Comparison of ENCODE assay signal across 21 cellular contexts in genomic region chr6:170257376-170257775, GRCh38. TPM values are rescaled to one million over a fixed set of nuclear protein-coding genes. Genes with fewer than 3 reads are reported as not detected.
DNase-seq lines count a peak whose midpoint lies in the region; ATAC-seq and TF ChIP-seq lines count a peak whose summit lies in the region.
"Had no signal": no experiment of that assay in that cellular context is flagged by ENCODE, and none has a peak within 500 bp of the region (broad histone marks: within the 10 kb centered on the region; RNA-seq: fewer than 3 reads in every experiment).

No MANE protein-coding gene starts in this region.

- no peak for TF ChIP-seq CTCF in right atrium auricular region (IDR thresholded peaks at IDR 0.05)

- WGBS in aorta, 2 donors = 72 to 77% methylated on average over 4 of the region's 4 CpGs

- ATAC-seq in left cardiac atrium (no peak), aorta (ENCODE audit: low FRiP score) (no peak), GM21390 (IDR thresholded peaks at IDR 0.05; ENCODE audit: unreplicated experiment) (no peak)
- ATAC-seq: SK-N-SH treated with all-trans-retinoic acid at 6 μM for 48 hours, T-cell had no signal

- intact Hi-C loops in left cardiac atrium (cut with DNase I) = no loop called here
- intact Hi-C loops in aorta (cut with DNase I) = no loop called here

- H3K9me3 ChIP-seq in right atrium auricular region (no peaks in the 10 kb centered on the region), aorta (ENCODE audit: control insufficient read depth, low read length) (no peaks in the 10 kb centered on the region)

- H3K27ac ChIP-seq in right atrium auricular region (no peak overlapping the region), aorta (ENCODE audit: low read depth in 1 of 2, low read length in 2 of 2) (no peak overlapping the region)

- H3K36me3 ChIP-seq in right atrium auricular region (no peaks in the 10 kb centered on the region), aorta (ENCODE audit: control insufficient read depth in 1 of 2, insufficient read depth in 2 of 2, low read length in 1 of 2) (no peaks in the 10 kb centered on the region)

- H3K4me1 ChIP-seq in right atrium auricular region = no peaks in the 10 kb centered on the region
- no peaks in the 10 kb centered on the region for H3K4me1 ChIP-seq in aorta (ENCODE audit: control insufficient read depth in 1 of 2, insufficient read depth in 2 of 2, low read length in 2 of 2)

- DNase-seq in left cardiac atrium (peak; percentile 5), right atrium auricular region (ENCODE audit: low spot score) (no peak), NCI-H774 (lab: John Stamatoyannopoulos, UW) (peak; percentile 21), myocyte (ENCODE audit: low read depth) (peak; percentile 92), aorta (peak; percentile 17 to 37), NCI-H345 treated with DMSO at 0.1 percent for 48 hours (lab: John Stamatoyannopoulos, UW; ENCODE audit: unreplicated experiment) (no peak)
- DNase-seq: ACHN, COR-L47, DMS153, EL, MV-4-11, NCI-H1417, NCI-H187 treated with DMSO at 0.1 percent for 48 hours, NCI-H446, NCI-H526 treated with DMSO at 0.1 percent for 48 hours, SHP77 treated with DMSO at 0.1 percent for 48 hours, T-cell had no signal

- H3K4me3 ChIP-seq in right atrium auricular region (no peak overlapping the region), aorta (ENCODE audit: low read length in 2 of 2) (no peak overlapping the region)

- H3K27me3 ChIP-seq in right atrium auricular region (no peaks in the 10 kb centered on the region), aorta (ENCODE audit: control insufficient read depth in 1 of 2, insufficient read depth in 2 of 2, low read length in 1 of 2) (no peaks in the 10 kb centered on the region)

RNA-seq across cellular contexts. Expression of gene DLL1, which starts 33.5 kb away (rescaled TPM):
- total RNA-seq in left cardiac atrium = 10 to 100 TPM; 19.0 to 26.8 TPM
- total RNA-seq in right atrium auricular region = 10 to 100 TPM; 11.2 to 22.0 TPM
- total RNA-seq in myocyte = 38.7 and 71.8 TPM in 2 replicates
- 9.8 TPM for polyA plus RNA-seq in myocyte (2012)
- total RNA-seq in aorta = 10 to 100 TPM; 24.8 to 30.5 TPM
- 1 to 10 TPM in 1 of 2 donors, under 1 TPM in 1; 0.13 to 4.0 TPM for polyA plus RNA-seq in aorta
- total RNA-seq: OCI-LY7 had no signal
- polyA plus RNA-seq: CD14-positive monocyte had no signal

RNA-seq across cellular contexts. Expression of gene FAM120B, which starts 49.2 kb away (rescaled TPM):
- total RNA-seq in left cardiac atrium (10 to 100 TPM; 20.8 to 23.2 TPM), right atrium auricular region (10 to 100 TPM; 14.7 to 18.6 TPM), myocyte (14.9 and 18.1 TPM in 2 replicates), aorta (10 to 100 TPM; 30.2 to 38.5 TPM)
- polyA plus RNA-seq in myocyte (2012) = 18.8 TPM
- polyA plus RNA-seq in aorta = 10 to 100 TPM in 1 of 2 donors, 1 to 10 TPM in 1; 5.5 to 10.7 TPM

Comparison
In these comparisons a context has a peak if more than half of its experiments do, and no peak if none do; other contexts are left out.
1. DNase-seq: peak in left cardiac atrium (single experiment), NCI-H774 (single experiment), myocyte (single experiment) and aorta (2 of 2); none in right atrium auricular region (single experiment) and NCI-H345 treated with DMSO at 0.1 percent for 48 hours (single experiment).